ENCODE assay signal across 24 cellular contexts in genomic region chr3:74423867-74424266, GRCh38.
"Had no signal": no experiment of that assay in that cellular context is flagged by ENCODE, and none has a peak within 500 bp of the region (broad histone marks: within the 10 kb centered on the region; RNA-seq: fewer than 3 reads in every experiment).

No MANE protein-coding gene starts in this region.

- H3K4me3 ChIP-seq: body of pancreas, coronary artery, pancreas, psoas muscle, right atrium auricular region, SK-N-MC, upper lobe of left lung, vagina had no signal

- DNase-seq: activated CD4-positive, alpha-beta memory T cell treated with anti-CD3 and anti-CD28 coated beads, Interleukin-2, amount 10 ng/mL, durations not matched to agents 7 days and 5 days; activated CD4-positive, alpha-beta T cell treated with anti-CD3 and anti-CD28 coated beads, Interleukin-2, amount 10 ng/mL, durations not matched to agents 7 days and 5 days; activated CD4-positive, CD25-positive, alpha-beta regulatory T cell treated with anti-CD3 and anti-CD28 coated beads, Interleukin-2, amount 50 U/mL, for 72 hours; activated T-cell treated with anti-CD3 and anti-CD28 coated beads, Interleukin-2, amount 50 U/mL, for 48 hours; body of pancreas; cerebellar nuclear complex; foreskin keratinocyte; glutamatergic neuron; left colon; naive thymus-derived CD8-positive, alpha-beta T cell; pancreas; psoas muscle; stimulated activated CD4-positive, alpha-beta T cell treated with anti-CD3 and anti-CD28 coated beads, Interleukin-15, amount 100 ng/mL, for 24 hours; stimulated activated CD4-positive, alpha-beta T cell treated with anti-CD3 and anti-CD28 coated beads, Interleukin-2, amount 100 ng/mL, for 24 hours; stimulated activated naive CD4-positive, alpha-beta T cell treated with Interleukin-2 at 50 U/mL for 16 hours had no signal

- H3K36me3 ChIP-seq: pancreas, right atrium auricular region, upper lobe of left lung, vagina had no signal

- H3K9me3 ChIP-seq: body of pancreas, pancreas, psoas muscle, right atrium auricular region, upper lobe of left lung, vagina had no signal

- H3K4me3 Mint-ChIP-seq: activated CD4-positive, alpha-beta memory T cell treated with anti-CD3 and anti-CD28 coated beads, Interleukin-2, amount 10 ng/mL, durations not matched to agents 7 days and 5 days; activated CD4-positive, alpha-beta T cell treated with anti-CD3 and anti-CD28 coated beads, Interleukin-2, amount 10 ng/mL, durations not matched to agents 7 days and 5 days; memory B cell; naive thymus-derived CD8-positive, alpha-beta T cell; neural crest cell had no signal

- H3K4me1 ChIP-seq: body of pancreas, foreskin keratinocyte, pancreas, psoas muscle, right atrium auricular region, upper lobe of left lung, vagina had no signal

- H3K27ac Mint-ChIP-seq: activated CD4-positive, alpha-beta memory T cell treated with anti-CD3 and anti-CD28 coated beads, Interleukin-2, amount 10 ng/mL, durations not matched to agents 7 days and 5 days; activated CD4-positive, alpha-beta T cell treated with anti-CD3 and anti-CD28 coated beads, Interleukin-2, amount 10 ng/mL, durations not matched to agents 7 days and 5 days; activated naive CD4-positive, alpha-beta T cell treated with anti-CD3 and anti-CD28 coated beads, Interleukin-2, amount 50 U/mL, for 72 hours; activated T-helper 2 cell treated with anti-CD3 and anti-CD28 coated beads, Interferon-gamma antibody, Interleukin-2, Interleukin-4, amounts not matched to agents 10 μg/mL and 5 μg/mL and 100 μg/mL, durations not matched to agents 14 hours and 24 hours and 36 hours; memory B cell; naive thymus-derived CD8-positive, alpha-beta T cell had no signal

- H3K27me3 Mint-ChIP-seq: activated CD4-positive, alpha-beta memory T cell treated with anti-CD3 and anti-CD28 coated beads, Interleukin-2, amount 10 ng/mL, durations not matched to agents 7 days and 5 days; activated CD4-positive, alpha-beta T cell treated with anti-CD3 and anti-CD28 coated beads, Interleukin-2, amount 10 ng/mL, durations not matched to agents 7 days and 5 days; memory B cell; naive thymus-derived CD8-positive, alpha-beta T cell had no signal

- H3K4me1 Mint-ChIP-seq: activated CD4-positive, alpha-beta memory T cell treated with anti-CD3 and anti-CD28 coated beads, Interleukin-2, amount 10 ng/mL, durations not matched to agents 7 days and 5 days; activated CD4-positive, alpha-beta T cell treated with anti-CD3 and anti-CD28 coated beads, Interleukin-2, amount 10 ng/mL, durations not matched to agents 7 days and 5 days; memory B cell; naive thymus-derived CD8-positive, alpha-beta T cell; neural crest cell had no signal

- H3K9me3 Mint-ChIP-seq: activated CD4-positive, alpha-beta T cell treated with anti-CD3 and anti-CD28 coated beads, Interleukin-2, amount 10 ng/mL, durations not matched to agents 7 days and 5 days; neural crest cell had no signal

- H3K36me3 Mint-ChIP-seq: activated naive CD4-positive, alpha-beta T cell treated with anti-CD3 and anti-CD28 coated beads, Interleukin-2, amount 50 U/mL, for 72 hours; memory B cell; naive thymus-derived CD8-positive, alpha-beta T cell had no signal

- H3K27me3 ChIP-seq: body of pancreas, foreskin keratinocyte, pancreas, right atrium auricular region, upper lobe of left lung, vagina had no signal

- H3K27ac ChIP-seq: body of pancreas, coronary artery, foreskin keratinocyte, pancreas, psoas muscle, right atrium auricular region, SK-N-MC, upper lobe of left lung, vagina had no signal
